In the genomic region with DNA sequence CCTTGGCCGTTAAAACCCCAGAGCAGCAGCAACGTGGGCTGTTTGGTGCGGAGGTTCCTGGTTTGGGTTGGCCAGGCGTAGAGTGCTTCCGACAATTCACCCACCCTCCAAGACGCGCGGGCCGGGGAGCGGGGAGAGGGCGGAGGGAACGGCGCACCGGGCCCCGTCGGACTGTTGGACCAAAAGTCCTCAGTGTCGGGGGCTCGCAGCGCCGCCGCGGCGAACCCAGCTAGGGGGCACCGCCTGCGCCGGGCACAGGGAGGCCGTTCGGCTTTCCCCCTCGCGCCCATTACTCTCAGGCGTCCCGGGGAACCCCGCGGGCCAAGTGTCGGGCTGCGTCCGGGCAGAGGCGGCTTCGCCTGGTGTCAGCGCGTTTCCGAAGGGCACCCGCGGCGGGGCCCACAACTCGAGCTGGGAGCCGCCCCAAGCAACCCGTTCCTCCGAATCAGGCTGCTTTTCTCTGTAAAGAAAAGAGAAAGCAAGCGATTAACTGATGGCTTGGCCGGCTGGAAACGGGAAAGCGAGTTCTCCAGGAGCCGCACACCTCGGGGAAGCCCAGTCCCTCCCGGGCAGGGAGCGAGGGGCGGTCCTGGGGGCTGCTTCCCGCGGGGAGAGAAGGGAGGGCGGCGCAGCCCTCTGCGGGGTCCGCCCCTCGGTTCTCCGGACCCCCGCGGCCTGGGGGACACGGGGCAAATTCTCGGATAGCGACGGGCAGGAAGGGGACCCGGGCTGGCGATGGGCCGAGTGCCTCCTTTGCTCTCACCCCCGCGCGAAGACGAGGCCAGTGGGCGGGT, we compare ENCODE assay signal across 8 cellular contexts.
DNase-seq lines count a peak whose midpoint lies in the region; ATAC-seq and TF ChIP-seq lines count a peak whose summit lies in the region.

No MANE protein-coding gene starts in this region.

- peak; percentile 61 for ATAC-seq in left colon

- peak overlapping the region; percentile 91 for H3K27ac Mint-ChIP-seq in T-helper 1 cell treated with Interleukin-12 subunit alpha and Interleukin-12 subunit beta and Interleukin-4 antibody, amounts not matched to agents 30 μg/mL and 1 μg/mL, for 36 hours

- intact Hi-C loops in left colon (cut with DNase I, micrococcal nuclease): no loop called here

- no peaks in the 10 kb centered on the region for H3K9me3 Mint-ChIP-seq in T-helper 1 cell treated with Interleukin-12 subunit alpha and Interleukin-12 subunit beta and Interleukin-4 antibody, amounts not matched to agents 30 μg/mL and 1 μg/mL, for 36 hours

- peak overlapping the region; percentile 80 for H3K4me3 Mint-ChIP-seq in T-helper 1 cell treated with Interleukin-12 subunit alpha and Interleukin-12 subunit beta and Interleukin-4 antibody, amounts not matched to agents 30 μg/mL and 1 μg/mL, for 36 hours

- DNase-seq in GM20000 (ENCODE audit: low spot score) (peak; percentile 60), cardiac fibroblast (ENCODE audit: low read depth in 2 of 2) (peak; percentile 14 to 21), left colon (peak in 1 of 2 donors; percentile 42), T-helper 9 cell (no peak), SKM-1 treated with dmso at 0.1 percent for 144 hours (lab: John Stamatoyannopoulos, UW; ENCODE audit: unreplicated experiment) (no peak), foreskin melanocyte (no peak)
- peak; percentile 48 for DNase-seq in stimulated activated CD4-positive, alpha-beta T cell treated with anti-CD3 and anti-CD28 coated beads, Interleukin-4, amount 100 ng/mL, for 24 hours

- peaks cover 20% of the 10 kb centered on the region for H3K36me3 Mint-ChIP-seq in T-helper 1 cell treated with Interleukin-12 subunit alpha and Interleukin-12 subunit beta and Interleukin-4 antibody, amounts not matched to agents 30 μg/mL and 1 μg/mL, for 36 hours (ENCODE audit: low read depth)

- H3K4me1 Mint-ChIP-seq in T-helper 1 cell treated with Interleukin-12 subunit alpha and Interleukin-12 subunit beta and Interleukin-4 antibody, amounts not matched to agents 30 μg/mL and 1 μg/mL, for 36 hours (ENCODE audit: low read depth): peaks cover 57% of the 10 kb centered on the region

- peaks cover 12% of the 10 kb centered on the region for H3K27me3 Mint-ChIP-seq in T-helper 1 cell treated with Interleukin-12 subunit alpha and Interleukin-12 subunit beta and Interleukin-4 antibody, amounts not matched to agents 30 μg/mL and 1 μg/mL, for 36 hours (ENCODE audit: low read depth)

- peak overlapping the region; percentile 47 to 53 for H3K4me3 ChIP-seq in cardiac fibroblast (replicated peaks in 1 of 2; ENCODE audit: low read depth in 2 of 2, low read length in 2 of 2)

- TF ChIP-seq CTCF in GM20000 (IDR thresholded peaks at IDR 0.05; ENCODE audit: extremely low read depth, missing control alignments): no peak
- no peak for TF ChIP-seq CTCF in cardiac fibroblast (IDR thresholded peaks at IDR 0.05; ENCODE audit: low read depth, low read length)

Comparison
In these comparisons a context has a peak if more than half of its experiments do, and no peak if none do; other contexts are left out.
1. DNase-seq: peak in GM20000 (single experiment), cardiac fibroblast (2 of 2) and stimulated activated CD4-positive, alpha-beta T cell treated with anti-CD3 and anti-CD28 coated beads, Interleukin-4, amount 100 ng/mL, for 24 hours (single experiment); none in T-helper 9 cell (single experiment), SKM-1 treated with dmso at 0.1 percent for 144 hours (single experiment) and foreskin melanocyte (single experiment).